ENCODE assay signal across 1 cellular context in genomic region chr11:70306586-70307033, GRCh38.
TF ChIP-seq lines count a peak whose summit lies in the region.

No MANE protein-coding gene starts in this region.

TF ChIP-seq in K562, 482 proteins besides CTCF, POLR2A, EP300 and RAD21 (continued from another document and continues in another):
- TF ChIP-seq FOXO4 (CRISPR knock-in tag; IDR thresholded peaks at IDR 0.05) (no peak), ZNF174 (CRISPR knock-in tag; IDR thresholded peaks at IDR 0.05) (no peak), ZNF24 (IDR thresholded peaks at IDR 0.05) (no peak), ZNF23 (CRISPR knock-in tag; IDR thresholded peaks at IDR 0.05) (no peak), ZNF444 (CRISPR knock-in tag; IDR thresholded peaks at IDR 0.05) (no peak), SPI1 (IDR thresholded peaks at IDR 0.05; ENCODE audit: borderline replicate concordance, low read depth, low read length) (no peak), FOXJ3 (CRISPR knock-in tag; IDR thresholded peaks at IDR 0.05) (no peak), HDAC1 (IDR thresholded peaks at IDR 0.05) (no peak), ZNF282 (CRISPR knock-in tag; IDR thresholded peaks at IDR 0.05) (no peak), TBP (optimal IDR thresholded peaks at IDR 0.05; ENCODE audit: low read depth, low read length) (no peak), MBD2 (IDR thresholded peaks at IDR 0.05; ENCODE audit: borderline replicate concordance, low read depth) (no peak), MECOM (CRISPR knock-in tag; IDR thresholded peaks at IDR 0.05) (no peak), NCOR1 (IDR thresholded peaks at IDR 0.05) (peak; percentile 24), ZNF586 (CRISPR knock-in tag; conservative IDR thresholded peaks at IDR 0.05) (no peak), SOX6 (IDR thresholded peaks at IDR 0.05) (peak; percentile 44), DPF2 (IDR thresholded peaks at IDR 0.05) (0 out of 2 replicates have a peak, but pooled peaks have one; percentile 23), POLR2G (IDR thresholded peaks at IDR 0.05; ENCODE audit: low read depth, low read length) (no peak), TRIM25 (IDR thresholded peaks at IDR 0.05; ENCODE audit: borderline replicate concordance) (no peak), ZHX1 (conservative IDR thresholded peaks at IDR 0.05; ENCODE audit: low read length) (no peak), RBM25 (IDR thresholded peaks at IDR 0.05; ENCODE audit: low read depth, low read length, severe bottlenecking) (no peak), ZBTB9 (CRISPR knock-in tag; IDR thresholded peaks at IDR 0.05) (no peak), ZFP1 (CRISPR knock-in tag; IDR thresholded peaks at IDR 0.05) (no peak), HNRNPH1 (optimal IDR thresholded peaks at IDR 0.05; ENCODE audit: low read depth, low read length) (no peak), HNRNPLL (IDR thresholded peaks at IDR 0.05; ENCODE audit: low read depth, low read length, poor library complexity, severe bottlenecking) (no peak), ZNF41 (CRISPR knock-in tag; conservative IDR thresholded peaks at IDR 0.05) (no peak), ZNF583 (CRISPR knock-in tag; IDR thresholded peaks at IDR 0.05) (no peak), GABPA (tag; conservative IDR thresholded peaks at IDR 0.05; ENCODE audit: low read depth) (no peak), TCF3 (CRISPR knock-in tag; IDR thresholded peaks at IDR 0.05) (peak; percentile 35; the same call in 1 of the 2 replicates), SIN3A (IDR thresholded peaks at IDR 0.05; ENCODE audit: borderline replicate concordance in 2 of 2, control insufficient read depth in 1 of 2, low read depth in 2 of 2, low read length in 2 of 2) (no peak), STAT5A (IDR thresholded peaks at IDR 0.05; ENCODE audit: borderline replicate concordance, low read length) (0 out of 2 replicates have a peak, but pooled peaks have one; percentile 11), KDM1A (IDR thresholded peaks at IDR 0.05) (0 out of 4 replicates have a peak, but pooled peaks of 1 of the 2 experiments have one; percentile 37), NR0B1 (IDR thresholded peaks at IDR 0.05; ENCODE audit: partially characterized antibody) (no peak), ZBTB43 (CRISPR knock-in tag; IDR thresholded peaks at IDR 0.05) (no peak), ZNF551 (CRISPR knock-in tag; IDR thresholded peaks at IDR 0.05) (no peak), JUNB (CRISPR knock-in tag; conservative IDR thresholded peaks at IDR 0.05) (no peak), ARID1B (IDR thresholded peaks at IDR 0.05) (peak; percentile 45), ETV1 (tag; conservative IDR thresholded peaks at IDR 0.05; ENCODE audit: low read depth) (no peak), HNRNPL (IDR thresholded peaks at IDR 0.05; ENCODE audit: low read depth, low read length) (no peak), ZEB2 (IDR thresholded peaks at IDR 0.05) (peak; percentile 54; the same call in 1 of the 2 replicates), CHD4 (IDR thresholded peaks at IDR 0.05; ENCODE audit: insufficient read depth, insufficient replicate concordance, low read depth, low read length, poor library complexity, severe bottlenecking) (no peak), CTCFL (IDR thresholded peaks at IDR 0.05; ENCODE audit: borderline replicate concordance, insufficient read depth, low read depth, low read length, poor library complexity, severe bottlenecking) (no peak), ZNF445 (CRISPR knock-in tag; IDR thresholded peaks at IDR 0.05; ENCODE audit: low read depth) (no peak), GATA2 (CRISPR knock-in tag; IDR thresholded peaks at IDR 0.05) (peak; percentile 64), ELK1 (CRISPR knock-in tag; IDR thresholded peaks at IDR 0.05) (no peak), FOXJ2 (tag; IDR thresholded peaks at IDR 0.05) (no peak), PKNOX1 (IDR thresholded peaks at IDR 0.05) (peak; percentile 20; the same call in 1 of the 2 replicates), TRIM24 (IDR thresholded peaks at IDR 0.05) (peak in 1 of 2 experiments; percentile 14; a peak in 1 of 4 replicates), ZNF165 (CRISPR knock-in tag; IDR thresholded peaks at IDR 0.05; ENCODE audit: borderline replicate concordance) (no peak), HDAC6 (IDR thresholded peaks at IDR 0.05; ENCODE audit: low read depth, low read length) (no peak), SMARCA4 (IDR thresholded peaks at IDR 0.05) (no peak), ZMIZ1 (IDR thresholded peaks at IDR 0.05; ENCODE audit: low read depth in 2 of 2, low read length in 2 of 2) (no peak), CC2D1A (IDR thresholded peaks at IDR 0.05) (no peak), ZNF707 (CRISPR knock-in tag; conservative IDR thresholded peaks at IDR 0.05) (no peak), TEAD4 (IDR thresholded peaks at IDR 0.05; ENCODE audit: low read length) (peak; percentile 74), TEAD4 (CRISPR knock-in tag; IDR thresholded peaks at IDR 0.05; ENCODE audit: borderline replicate concordance) (no peak)
